In the genomic region with DNA sequence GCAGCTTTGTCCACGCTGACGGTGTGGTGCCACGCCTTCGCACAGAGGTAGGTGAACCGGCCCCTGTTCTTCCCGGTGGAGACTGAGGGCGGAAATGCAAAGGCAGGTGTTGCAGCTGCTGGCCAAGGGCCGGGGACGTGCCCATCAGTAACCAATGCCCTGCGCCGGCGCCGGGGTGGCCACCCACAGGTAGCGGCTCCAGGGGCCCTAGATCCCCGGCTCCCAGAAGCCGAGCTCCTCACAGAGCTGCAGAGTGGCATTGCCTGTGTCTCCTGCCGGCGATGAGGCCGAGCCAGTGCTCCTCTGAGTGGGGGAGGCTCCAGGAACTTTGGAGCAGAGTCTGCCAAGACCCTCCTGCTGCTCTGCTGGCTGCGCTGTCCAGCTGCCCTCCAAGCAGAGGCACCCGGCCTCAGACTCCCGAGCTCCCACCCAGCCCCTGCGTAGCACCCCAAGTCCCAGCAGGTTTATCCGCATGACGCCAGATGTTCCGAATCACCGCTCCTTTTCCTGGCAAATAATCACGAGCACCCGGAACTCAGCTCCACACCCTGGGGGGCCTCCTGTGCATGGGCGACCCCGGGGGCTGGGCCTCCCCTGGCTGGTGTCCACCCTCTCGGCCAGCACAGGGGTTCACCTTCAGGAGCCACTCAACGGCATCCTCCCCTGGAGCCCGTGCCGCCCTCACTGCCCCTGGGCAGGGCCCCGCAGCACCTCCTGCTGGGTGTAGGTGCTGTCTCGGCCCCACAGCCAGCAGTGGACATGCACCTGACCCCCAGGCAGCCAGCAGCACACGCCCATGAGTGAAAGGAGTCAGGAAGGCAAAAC, we compare ENCODE assay signal across 26 cellular contexts. TPM values are rescaled to one million over a fixed set of nuclear protein-coding genes. Genes with fewer than 3 reads are reported as not detected.
DNase-seq lines count a peak whose midpoint lies in the region; ATAC-seq, FAIRE-seq and TF ChIP-seq lines count a peak whose summit lies in the region.
"Had no signal": no experiment of that assay in that cellular context is flagged by ENCODE, and none has a peak within 500 bp of the region (broad histone marks: within the 10 kb centered on the region; RNA-seq: fewer than 3 reads in every experiment).

No MANE protein-coding gene starts in this region.

- H3K27ac Mint-ChIP-seq in activated T-helper 2 cell treated with anti-CD3 and anti-CD28 coated beads, Interferon-gamma antibody, Interleukin-2, Interleukin-4, amounts not matched to agents 10 μg/mL and 5 μg/mL and 100 μg/mL, durations not matched to agents 14 hours and 24 hours and 36 hours: no peak overlapping the region
- H3K27ac Mint-ChIP-seq: CD8-positive, alpha-beta T cell had no signal

- H3K4me3 ChIP-seq in right cardiac atrium (ENCODE audit: low read length) (no peak overlapping the region), H1 (ENCODE audit: extremely low read depth in 1 of 4, insufficient read depth in 2 of 4, low read depth in 3 of 4, low read length in 4 of 4) (no peak overlapping the region)
- H3K4me3 ChIP-seq: BLaER1 treated with 17β-estradiol and CSF1 and Interleukin-3, amounts not matched to agents 10 nM and 100 nM; K562; SK-N-MC had no signal

- POLR2A ChIA-PET in H1 (lab: Charles Lee; ENCODE audit: partially characterized antibody): no interaction called here

- H4K5ac ChIP-seq in H1 (ENCODE audit: insufficient read length, low read depth, low read length): no peak overlapping the region

- H3K79me1 ChIP-seq in H1 (ENCODE audit: low read depth, low read length): no peaks in the 10 kb centered on the region

- H3K23ac ChIP-seq in H1 (ENCODE audit: insufficient read length): no peak overlapping the region

- no peak overlapping the region for H3K4me2 ChIP-seq in H1 (ENCODE audit: insufficient read depth in 1 of 2, low read depth in 2 of 2, low read length in 2 of 2)
- H3K4me2 ChIP-seq: BLaER1 treated with 17β-estradiol and CSF1 and Interleukin-3, amounts not matched to agents 10 nM and 100 nM had no signal

- FAIRE-seq in H1 (lab: Jason Lieb, UNC): no peak
- FAIRE-seq: H54, K562, RCC 7860 had no signal

- intact Hi-C loops in left cardiac atrium (cut with DNase I) (no loop called here), right cardiac atrium (cut with DNase I) (no loop called here)
- intact Hi-C loops in activated T-helper 2 cell treated with anti-CD3 and anti-CD28 coated beads, Interferon-gamma antibody, Interleukin-2, Interleukin-4, amounts not matched to agents 10 μg/mL and 5 μg/mL and 100 μg/mL, durations not matched to agents 14 hours and 24 hours and 36 hours (cut with micrococcal nuclease): no loop called here

- H4K20me1 ChIP-seq in H1 (replicated peaks in 1 of 2; ENCODE audit: control insufficient read depth in 1 of 2, insufficient read depth in 2 of 2, low read length in 2 of 2): peaks cover 1 to 2% of the 10 kb centered on the region in 2 experiments

- no peak overlapping the region for H3K4ac ChIP-seq in H1 (replicated peaks; ENCODE audit: insufficient read length, low read depth, low read length)

- no peak overlapping the region for H3K4me3 Mint-ChIP-seq in activated T-helper 2 cell treated with anti-CD3 and anti-CD28 coated beads, Interferon-gamma antibody, Interleukin-2, Interleukin-4, amounts not matched to agents 10 μg/mL and 5 μg/mL and 100 μg/mL, durations not matched to agents 14 hours and 24 hours and 36 hours (ENCODE audit: low read depth)
- H3K4me3 Mint-ChIP-seq: CD8-positive, alpha-beta T cell had no signal

- H3K14ac ChIP-seq in H1 (ENCODE audit: insufficient read length): no peak overlapping the region

- H4K91ac ChIP-seq in H1 (replicated peaks; ENCODE audit: insufficient read length, low read length): no peak overlapping the region

- no peak overlapping the region for H3K27ac ChIP-seq in right cardiac atrium (ENCODE audit: low read length)
- no peak overlapping the region for H3K27ac ChIP-seq in H1 (ENCODE audit: low read depth, low read length)
- H3K27ac ChIP-seq: BLaER1 treated with 17β-estradiol and CSF1 and Interleukin-3, amounts not matched to agents 10 nM and 100 nM; SK-N-MC had no signal

- 82% methylated on average over 38 of the region's 38 CpGs for WGBS in right cardiac atrium
- WGBS in H1 (ENCODE audit: extremely low coverage in 1 of 2, insufficient coverage in 1 of 2, insufficient read length in 1 of 2, insufficient replicate concordance in 2 of 2, low coverage in 1 of 2, low lambda C conversion rate in 2 of 2, missing lambda C conversion rate in 1 of 2), 2 experiments: 84% methylated on average over 31 of the region's 38 CpGs; no CpG with 5 or more reads in 1 of the 2 experiments

- DNase-seq in NCI-H1417 (lab: John Stamatoyannopoulos, UW) (peak in 2 of 3 experiments; percentile 5 to 10), NCI-H1417 treated with DMSO at 0.1 percent for 48 hours (lab: John Stamatoyannopoulos, UW) (no peak), left cardiac atrium (peak; percentile 16), right cardiac atrium (no peak), H1 (ENCODE audit: low read depth in 1 of 2, low spot score in 2 of 2) (no peak), activated gamma-delta T cell treated with Interleukin-2 at 50 U/mL for 16 hours (no peak), DMS 273 treated with DMSO at 0.1 percent for 48 hours (lab: John Stamatoyannopoulos, UW) (no peak)
- DNase-seq in activated T-helper 2 cell treated with anti-CD3 and anti-CD28 coated beads, Interferon-gamma antibody, Interleukin-2, Interleukin-4, amounts not matched to agents 10 μg/mL and 5 μg/mL and 100 μg/mL, durations not matched to agents 14 hours and 24 hours and 36 hours (ENCODE audit: low spot score): no peak
- DNase-seq: 8988T; CD8-positive, alpha-beta T cell; DMS79 treated with DMSO at 0.1 percent for 48 hours; MM.1S; NCI-H1048; NCI-H1436 treated with DMSO at 0.1 percent for 48 hours; NCI-H1930; NCI-H226; NCI-H510A treated with DMSO at 0.1 percent for 48 hours; NCI-H82; OCI-M1; SHP77 treated with DMSO at 0.1 percent for 48 hours; SW 1271 had no signal

- no peak overlapping the region for H2BK15ac ChIP-seq in H1 (ENCODE audit: low read length)

- no peak overlapping the region for H2AK5ac ChIP-seq in H1 (ENCODE audit: low read depth, low read length)

- H3K4me1 ChIP-seq in right cardiac atrium (ENCODE audit: control insufficient read depth, insufficient read depth, low read length): no peaks in the 10 kb centered on the region
- no peaks in the 10 kb centered on the region for H3K4me1 ChIP-seq in H1 (replicated peaks in 1 of 4; ENCODE audit: control insufficient read depth in 3 of 4, insufficient read depth in 4 of 4, low read length in 3 of 4)

- CTCF ChIA-PET in H1 (lab: Charles Lee; ENCODE audit: partially characterized antibody): interaction anchor here (0.6 to 3.2 kb wide), 6 partner anchors 17 to 205 kb away, joined by 3 to 18 read pairs (median 3); no protein-coding TSS in a partner anchor

- H3K9me3 Mint-ChIP-seq in activated T-helper 2 cell treated with anti-CD3 and anti-CD28 coated beads, Interferon-gamma antibody, Interleukin-2, Interleukin-4, amounts not matched to agents 10 μg/mL and 5 μg/mL and 100 μg/mL, durations not matched to agents 14 hours and 24 hours and 36 hours: no peaks in the 10 kb centered on the region
- H3K9me3 Mint-ChIP-seq: CD8-positive, alpha-beta T cell had no signal

- no peaks in the 10 kb centered on the region for H3K4me1 Mint-ChIP-seq in activated T-helper 2 cell treated with anti-CD3 and anti-CD28 coated beads, Interferon-gamma antibody, Interleukin-2, Interleukin-4, amounts not matched to agents 10 μg/mL and 5 μg/mL and 100 μg/mL, durations not matched to agents 14 hours and 24 hours and 36 hours (ENCODE audit: low read depth)

- no peak overlapping the region for H2BK12ac ChIP-seq in H1 (ENCODE audit: low read depth, low read length)

- TF ChIP-seq CTCF in H1 (IDR thresholded peaks at IDR 0.05; ENCODE audit: control extremely low read depth in 1 of 3, insufficient read depth in 1 of 3, low read depth in 1 of 3, low read length in 3 of 3): no peak

- H3K9me3 ChIP-seq in right cardiac atrium (ENCODE audit: control insufficient read depth, low read length) (no peaks in the 10 kb centered on the region), H1 (ENCODE audit: insufficient read depth in 2 of 2, low read depth in 1 of 2, low read length in 1 of 2) (no peaks in the 10 kb centered on the region; a peak in 1 of 4 replicates)
- H3K9me3 ChIP-seq: BLaER1 treated with 17β-estradiol and CSF1 and Interleukin-3, amounts not matched to agents 10 nM and 100 nM had no signal

- H3K23me2 ChIP-seq in H1 (ENCODE audit: low read depth, low read length): no peaks in the 10 kb centered on the region

- H3K27me3 ChIP-seq in right cardiac atrium (ENCODE audit: control insufficient read depth, insufficient read depth) (no peaks in the 10 kb centered on the region), H1 (replicated peaks in 1 of 4; ENCODE audit: control insufficient read depth in 3 of 4, extremely low read depth in 1 of 4, insufficient read depth in 3 of 4, low read length in 3 of 4) (no peaks in the 10 kb centered on the region)

- no peak overlapping the region for H2AFZ ChIP-seq in H1 (ENCODE audit: low read length)

- no peak overlapping the region for H3K56ac ChIP-seq in H1 (replicated peaks; ENCODE audit: insufficient read length, low read depth, low read length)

- H4K8ac ChIP-seq in H1 (ENCODE audit: extremely low read depth, insufficient read depth, low read length): peak overlapping the region; percentile 86; the same call in 1 of the 2 replicates

- H3K36me3 Mint-ChIP-seq in activated T-helper 2 cell treated with anti-CD3 and anti-CD28 coated beads, Interferon-gamma antibody, Interleukin-2, Interleukin-4, amounts not matched to agents 10 μg/mL and 5 μg/mL and 100 μg/mL, durations not matched to agents 14 hours and 24 hours and 36 hours (ENCODE audit: low read depth): no peaks in the 10 kb centered on the region
- H3K36me3 Mint-ChIP-seq: CD8-positive, alpha-beta T cell had no signal

- H2BK20ac ChIP-seq in H1 (ENCODE audit: low read length): no peak overlapping the region

- H3K36me3 ChIP-seq in H1 (ENCODE audit: control insufficient read depth in 2 of 4, insufficient read depth in 4 of 4, low read length in 3 of 4): no peaks in the 10 kb centered on the region
- H3K36me3 ChIP-seq: BLaER1 treated with 17β-estradiol and CSF1 and Interleukin-3, amounts not matched to agents 10 nM and 100 nM had no signal

- no peak overlapping the region for H3K18ac ChIP-seq in H1 (ENCODE audit: extremely low read depth, low read length)

- H2BK5ac ChIP-seq in H1 (ENCODE audit: low read depth, low read length): no peak overlapping the region

- H3K9ac ChIP-seq in H1 (replicated peaks in 1 of 4; ENCODE audit: extremely low read depth in 1 of 4, low read depth in 3 of 4, low read length in 3 of 4): no peak overlapping the region
- H3K9ac ChIP-seq: BLaER1 treated with 17β-estradiol and CSF1 and Interleukin-3, amounts not matched to agents 10 nM and 100 nM had no signal

- TF ChIP-seq POLR2A in H1 (IDR thresholded peaks at IDR 0.05; ENCODE audit: control extremely low read depth in 1 of 2, low read depth in 2 of 2, low read length in 2 of 2): no peak

- H2BK120ac ChIP-seq in H1 (replicated peaks; ENCODE audit: low read depth, low read length): no peak overlapping the region

- ATAC-seq in left cardiac atrium (no peak), right cardiac atrium (no peak)
- ATAC-seq: CD8-positive, alpha-beta T cell; K562 had no signal

- no peak for TF ChIP-seq RAD21 in H1 (IDR thresholded peaks at IDR 0.05 in 1 of 2, conservative IDR thresholded peaks at IDR 0.05 in 1 of 2; ENCODE audit: low read depth in 2 of 2, low read length in 2 of 2)

- H3K27me3 Mint-ChIP-seq in activated T-helper 2 cell treated with anti-CD3 and anti-CD28 coated beads, Interferon-gamma antibody, Interleukin-2, Interleukin-4, amounts not matched to agents 10 μg/mL and 5 μg/mL and 100 μg/mL, durations not matched to agents 14 hours and 24 hours and 36 hours (ENCODE audit: low read depth): no peaks in the 10 kb centered on the region

- no peak for TF ChIP-seq EP300 in H1 (IDR thresholded peaks at IDR 0.05; ENCODE audit: borderline replicate concordance in 1 of 2, low read depth in 2 of 2, low read length in 2 of 2)

- H3K79me2 ChIP-seq in H1 (ENCODE audit: control insufficient read depth in 1 of 2, insufficient read depth in 2 of 2, low read length in 2 of 2): no peaks in the 10 kb centered on the region

RNA-seq across cellular contexts. Expression of a gene that starts 22.1 kb away (rescaled TPM):
- total RNA-seq in left cardiac atrium (1 to 10 TPM; 1.2 to 1.7 TPM), right cardiac atrium (1 to 10 TPM; 1.5 to 1.8 (median 1.7) TPM)
- polyA plus RNA-seq in right cardiac atrium (1.00 TPM), H1 (2011; rRNA removed) (2.2 and 2.6 TPM in 2 replicates)
- 3.1 and 4.8 TPM in 2 replicates for total RNA-seq in H1 (2021; fragmentation: NEBNext Ultra II Directional; extraction: Animal tissue kit (Norgen Biotek cat#: 25700))
- polyA plus RNA-seq in H1 (2011; cell fraction: cytosol; rRNA removed): 2.7 TPM
- polyA plus RNA-seq in H1 (2011; cell fraction: nucleus; rRNA removed): 8.9 TPM
- 2.5 to 4.7 TPM (median 3.4 TPM) in 4 replicates for polyA plus RNA-seq in H1 (2012, experiment 1 of 2)
- polyA plus RNA-seq in H1 (2012, experiment 2 of 2): 2.7 TPM
- polyA plus RNA-seq in H1 (2013, experiment 1 of 2): 2.8 TPM
- 2.5 TPM for polyA plus RNA-seq in H1 (2013, experiment 2 of 2)
- polyA minus RNA-seq in H1 (2011; rRNA and poly(A)+ RNA removed): 3.9 TPM in 2 replicates
- polyA minus RNA-seq in H1 (2011; cell fraction: cytosol; rRNA and poly(A)+ RNA removed): 0.29 TPM
- 5.8 TPM for polyA minus RNA-seq in H1 (2011; cell fraction: nucleus; rRNA and poly(A)+ RNA removed)
- total RNA-seq in activated T-helper 2 cell treated with anti-CD3 and anti-CD28 coated beads, Interferon-gamma antibody, Interleukin-2, Interleukin-4, amounts not matched to agents 10 μg/mL and 5 μg/mL and 100 μg/mL, durations not matched to agents 14 hours and 24 hours and 36 hours: not detected in 2 replicates
- total RNA-seq: CD8-positive, alpha-beta T cell; K562 had no signal
- polyA plus RNA-seq: K562 had no signal

Comparison
In these comparisons a context has a peak if more than half of its experiments do, and no peak if none do; other contexts are left out.
1. DNase-seq: peak in NCI-H1417 (2 of 3) and left cardiac atrium (single experiment); none in NCI-H1417 treated with DMSO at 0.1 percent for 48 hours (single experiment), right cardiac atrium (0 of 3), H1 (0 of 2), activated gamma-delta T cell treated with Interleukin-2 at 50 U/mL for 16 hours (single experiment), activated T-helper 2 cell treated with anti-CD3 and anti-CD28 coated beads, Interferon-gamma antibody, Interleukin-2, Interleukin-4, amounts not matched to agents 10 μg/mL and 5 μg/mL and 100 μg/mL, durations not matched to agents 14 hours and 24 hours and 36 hours (single experiment) and DMS 273 treated with DMSO at 0.1 percent for 48 hours (single experiment).